Comparison of ENCODE assay signal across 11 cellular contexts in the genomic region with DNA sequence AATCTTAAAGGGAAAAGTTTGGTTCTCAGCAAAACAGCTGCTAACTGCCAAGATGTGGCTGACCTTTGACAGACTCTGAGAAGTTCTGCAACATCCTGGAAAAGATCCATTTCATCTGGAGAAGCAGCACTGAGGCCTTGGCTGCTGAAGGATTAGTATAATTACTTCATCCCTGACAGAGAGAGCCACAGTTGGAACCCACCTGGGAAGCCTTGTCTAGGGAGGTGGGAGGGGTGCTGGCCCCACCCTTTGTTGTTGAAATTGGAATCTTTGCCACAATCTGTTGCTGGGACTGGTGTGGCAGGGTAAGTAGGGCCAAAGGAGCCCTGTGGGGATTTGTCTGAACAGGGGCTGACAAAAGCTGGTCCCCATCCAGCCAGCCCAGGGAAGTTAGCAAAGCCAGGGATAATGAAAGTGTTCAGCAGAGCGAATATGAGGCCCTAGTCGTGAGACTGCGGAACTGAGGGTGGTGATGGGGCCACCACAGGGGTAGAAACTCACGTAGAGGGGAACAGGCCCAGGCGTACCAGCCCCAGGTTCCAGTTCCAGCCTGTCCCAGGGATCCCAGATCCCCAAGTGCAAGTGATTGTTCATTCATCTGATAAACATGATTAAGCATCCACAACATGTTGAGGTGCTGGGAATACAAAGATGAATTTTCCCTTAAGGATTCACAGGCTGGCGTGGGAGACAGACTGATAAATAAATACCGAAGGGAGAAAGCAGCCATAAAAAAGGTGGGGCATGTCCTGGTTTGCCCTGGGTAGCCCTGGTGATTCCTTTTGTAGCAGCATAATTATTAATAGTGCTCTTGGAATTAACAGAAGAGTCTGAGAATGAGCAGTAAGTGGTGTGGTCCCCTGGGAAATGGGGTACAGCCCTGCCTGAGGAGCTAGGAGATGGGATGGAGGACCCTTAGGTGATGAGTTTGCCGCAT.
A peak's percentile ranks its signal among the peaks of the same experiment; 100 is the strongest.
DNase-seq lines count a peak whose midpoint lies in the region; ATAC-seq and TF ChIP-seq lines count a peak whose summit lies in the region.
"Had no signal": no experiment of that assay in that cellular context is flagged by ENCODE, and none has a peak within 500 bp of the region (broad histone marks: within the 10 kb centered on the region; RNA-seq: fewer than 3 reads in every experiment).

No MANE protein-coding gene starts in this region.

- H3K4me3 ChIP-seq in mucosa of descending colon (no peak overlapping the region), tibial nerve (no peak overlapping the region)
- H3K4me3 ChIP-seq: cardiac muscle cell had no signal

- H3K9me3 ChIP-seq in mucosa of descending colon, result no peaks in the 10 kb centered on the region
- no peaks in the 10 kb centered on the region for H3K9me3 ChIP-seq in tibial nerve

- H3K36me3 ChIP-seq in mucosa of descending colon (ENCODE audit: low read depth), result no peaks in the 10 kb centered on the region
- H3K36me3 ChIP-seq in tibial nerve, result no peaks in the 10 kb centered on the region
- H3K36me3 ChIP-seq: cardiac muscle cell had no signal

- intact Hi-C loops in mucosa of descending colon (cut with DNase I, micrococcal nuclease), result no loop called here

- DNase-seq in NCI-H524 (lab: John Stamatoyannopoulos, UW) (peak; percentile 82 to 94), mucosa of descending colon (peak; percentile 42 to 46 (median 42)), tibial nerve (ENCODE audit: low spot score in 2 of 2) (peak; percentile 40 to 62), occipital lobe (lab: John Stamatoyannopoulos, UW) (no peak), NCI-H526 (lab: John Stamatoyannopoulos, UW) (no peak)
- DNase-seq: NCI-H748 treated with DMSO at 0.1 percent for 48 hours had no signal

- 68 to 79% methylated on average over 8 of the region's 8 CpGs for WGBS in tibial nerve, 2 donors

- no peak for TF ChIP-seq POLR2A in tibial nerve (IDR thresholded peaks at IDR 0.05)

- peak in 1 of 2 donors; percentile 73 for TF ChIP-seq EP300 in tibial nerve (IDR thresholded peaks at IDR 0.05)

- no peaks in the 10 kb centered on the region for H3K27me3 ChIP-seq in tibial nerve
- H3K27me3 ChIP-seq: cardiac muscle cell had no signal

- peak overlapping the region; percentile 27 to 61 (median 56) for H3K27ac ChIP-seq in tibial nerve
- H3K27ac ChIP-seq: cardiac muscle cell had no signal

- TF ChIP-seq CTCF in mucosa of descending colon (IDR thresholded peaks at IDR 0.05) (no peak), tibial nerve (IDR thresholded peaks at IDR 0.05) (no peak)

- ATAC-seq in esophagus mucosa (peak; percentile 76), mucosa of descending colon (peak; percentile 59), GM18511 (IDR thresholded peaks at IDR 0.05; ENCODE audit: unreplicated experiment) (no peak), GM19035 (IDR thresholded peaks at IDR 0.05; ENCODE audit: unreplicated experiment) (no peak)
- ATAC-seq: WTC11 had no signal

- H3K4me1 ChIP-seq in mucosa of descending colon (ENCODE audit: low read depth), result peaks cover 14% of the 10 kb centered on the region
- peaks cover 0 to 14% (median 8%) of the 10 kb centered on the region in 4 donors for H3K4me1 ChIP-seq in tibial nerve

Comparison
In these comparisons a context has a peak if more than half of its experiments do, and no peak if none do; other contexts are left out.
1. DNase-seq: peak in NCI-H524 (2 of 2), mucosa of descending colon (3 of 3) and tibial nerve (2 of 2); none in occipital lobe (single experiment) and NCI-H526 (0 of 2).
2. ATAC-seq: peak in esophagus mucosa (single experiment) and mucosa of descending colon (single experiment); none in GM18511 (single experiment) and GM19035 (single experiment).